In the genomic region with DNA sequence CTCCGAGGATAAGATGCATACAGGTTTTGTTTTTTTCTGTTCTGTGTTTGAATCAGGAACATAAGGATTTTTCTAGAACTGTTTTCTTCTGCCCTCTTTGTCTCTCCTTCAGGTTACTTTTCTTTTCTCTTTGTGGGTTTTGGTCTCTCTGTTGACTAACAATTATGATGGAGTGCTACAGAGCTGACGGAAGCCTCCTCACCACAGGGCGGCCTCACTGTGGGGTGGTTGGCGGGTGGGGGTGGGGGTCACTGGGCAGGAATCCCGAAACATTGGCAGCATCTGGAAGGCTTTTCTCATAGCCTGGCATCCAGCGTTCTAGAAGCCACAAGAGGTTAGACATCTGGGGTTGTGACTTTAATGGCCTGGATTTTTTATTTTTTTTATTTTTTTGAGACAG, we compare ENCODE assay signal across 19 cellular contexts. TPM values are rescaled to one million over a fixed set of nuclear protein-coding genes. Genes with fewer than 3 reads are reported as not detected.
DNase-seq lines count a peak whose midpoint lies in the region; ATAC-seq and TF ChIP-seq lines count a peak whose summit lies in the region.
"Had no signal": no experiment of that assay in that cellular context is flagged by ENCODE, and none has a peak within 500 bp of the region (broad histone marks: within the 10 kb centered on the region; RNA-seq: fewer than 3 reads in every experiment).

No MANE protein-coding gene starts in this region.

- CTCF ChIA-PET in A673 (lab: Charles Lee), result no interaction called here

- H3K27me3 ChIP-seq in thymus (ENCODE audit: control insufficient read depth, insufficient read depth) (peaks cover 3% of the 10 kb centered on the region), A673 (replicated peaks; ENCODE audit: insufficient read depth, low read depth, low read length, poor library complexity) (peaks cover 18% of the 10 kb centered on the region)

- H3K4me3 ChIP-seq in thymus (ENCODE audit: low read length), result no peak overlapping the region
- H3K4me3 ChIP-seq in A673 (ENCODE audit: low read depth, low read length, poor library complexity, severe bottlenecking), result no peak overlapping the region

- peaks cover 14% of the 10 kb centered on the region for H3K36me3 Mint-ChIP-seq in central memory CD8-positive, alpha-beta T cell (ENCODE audit: insufficient read depth)

- intact Hi-C loops in A673 (cut with micrococcal nuclease; ENCODE audit: unreplicated experiment), result no loop called here

- 12% methylated on average over 6 of the region's 6 CpGs for WGBS in thymus

- H3K9me3 Mint-ChIP-seq in central memory CD8-positive, alpha-beta T cell, result peaks cover 5% of the 10 kb centered on the region

- H3K27me3 Mint-ChIP-seq in central memory CD8-positive, alpha-beta T cell, result no peaks in the 10 kb centered on the region

- peaks cover 31% of the 10 kb centered on the region for H3K4me1 Mint-ChIP-seq in central memory CD8-positive, alpha-beta T cell
- H3K4me1 Mint-ChIP-seq: neural crest cell had no signal

- H3K36me3 ChIP-seq in thymus (ENCODE audit: control insufficient read depth, insufficient read depth) (no peaks in the 10 kb centered on the region), A673 (ENCODE audit: insufficient read depth, low read length, poor library complexity, severe bottlenecking) (no peaks in the 10 kb centered on the region)
- H3K36me3 ChIP-seq: WERI-Rb-1 had no signal

- peak overlapping the region; percentile 43 for H3K4me3 Mint-ChIP-seq in central memory CD8-positive, alpha-beta T cell
- H3K4me3 Mint-ChIP-seq: neural crest cell had no signal

- peak; percentile 25 for DNase-seq in activated effector memory CD4-positive, alpha-beta T cell treated with Interleukin-2 at 50 U/mL for 16 hours
- DNase-seq in activated effector memory CD4-positive, alpha-beta T cell treated with anti-CD3 and anti-CD28 coated beads, Interleukin-2, amount 50 U/mL, for 16 hours, result no peak
- peak; percentile 23 for DNase-seq in T-helper 9 cell
- peak in 1 of 2 donors; percentile 28 for DNase-seq in central memory CD8-positive, alpha-beta T cell (ENCODE audit: low spot score in 2 of 2)
- DNase-seq in COR-L47 (lab: John Stamatoyannopoulos, UW), result no peak
- no peak for DNase-seq in A673 (ENCODE audit: low spot score)
- no peak for DNase-seq in GM19238 (ENCODE audit: insufficient read length, low spot score)
- DNase-seq: anterior cingulate cortex, hippocampal formation, Karpas-422, kidney glomerular epithelial cell, mesenchymal stem cell, NCI-H1436 treated with DMSO at 0.1 percent for 48 hours, NCI-H2227 treated with DMSO at 0.1 percent for 48 hours, WERI-Rb-1 had no signal

- peak overlapping the region; percentile 7 for H3K27ac Mint-ChIP-seq in central memory CD8-positive, alpha-beta T cell (ENCODE audit: low read depth)

- no peak for TF ChIP-seq CTCF in A673 (conservative IDR thresholded peaks at IDR 0.05; ENCODE audit: low read depth, low read length)

- peaks cover 2% of the 10 kb centered on the region for H3K9me3 ChIP-seq in thymus (ENCODE audit: control insufficient read depth)
- H3K9me3 ChIP-seq in A673 (ENCODE audit: low read depth, low read length, poor library complexity, severe bottlenecking), result no peaks in the 10 kb centered on the region

- BruUV-seq in A673 (replicated peaks; lab: Mats Ljungman, UMichigan), result no TSS peak

- peak; percentile 87 for ATAC-seq in central memory CD8-positive, alpha-beta T cell (replicated peaks; ENCODE audit: extremely low read depth, poor library complexity, severe bottlenecking)

- POLR2A ChIA-PET in A673 (lab: Charles Lee; ENCODE audit: low non-redundant PET), result no interaction called here

- H3K4me1 ChIP-seq in thymus (ENCODE audit: control insufficient read depth, insufficient read depth, low read length) (peaks cover 5% of the 10 kb centered on the region), A673 (ENCODE audit: insufficient read depth, low read length, poor library complexity, severe bottlenecking) (peaks cover 6% of the 10 kb centered on the region)

- H3K27ac ChIP-seq in thymus (ENCODE audit: low read depth) (peak overlapping the region; percentile 65), A673 (ENCODE audit: low read depth, low read length, poor library complexity, severe bottlenecking) (no peak overlapping the region)
- H3K27ac ChIP-seq: WERI-Rb-1 had no signal

RNA-seq across cellular contexts. Expression of a gene that starts 12.0 kb away (rescaled TPM):
- polyA plus RNA-seq in thymus, result 16.2 TPM
- total RNA-seq in A673 (2021), result 2.0 and 3.5 TPM in 2 replicates
- total RNA-seq: chondrocyte, neural crest cell had no signal

RNA-seq across cellular contexts. Expression of a gene that starts 26.1 kb away (rescaled TPM):
- polyA plus RNA-seq in thymus, result 0.07 TPM
- total RNA-seq in A673 (2021), result not detected in 2 replicates
- total RNA-seq: chondrocyte, neural crest cell, renal cortical epithelial cell had no signal

RNA-seq across cellular contexts. Expression of a gene that starts 35.7 kb away (rescaled TPM):
- polyA plus RNA-seq in thymus, result 95.9 TPM
- total RNA-seq in A673 (2021), result 47.2 and 51.3 TPM in 2 replicates

RNA-seq across cellular contexts. Expression of a gene that starts 36.6 kb away (rescaled TPM):
- polyA plus RNA-seq in thymus, result 26.1 TPM
- total RNA-seq in A673 (2021), result 30.0 and 32.6 TPM in 2 replicates

Comparison
In these comparisons a context has a peak if more than half of its experiments do, and no peak if none do; other contexts are left out.
1. DNase-seq: peak in activated effector memory CD4-positive, alpha-beta T cell treated with Interleukin-2 at 50 U/mL for 16 hours (single experiment) and T-helper 9 cell (single experiment); none in activated effector memory CD4-positive, alpha-beta T cell treated with anti-CD3 and anti-CD28 coated beads, Interleukin-2, amount 50 U/mL, for 16 hours (single experiment), COR-L47 (single experiment), A673 (single experiment) and GM19238 (single experiment).